In the genomic region with DNA sequence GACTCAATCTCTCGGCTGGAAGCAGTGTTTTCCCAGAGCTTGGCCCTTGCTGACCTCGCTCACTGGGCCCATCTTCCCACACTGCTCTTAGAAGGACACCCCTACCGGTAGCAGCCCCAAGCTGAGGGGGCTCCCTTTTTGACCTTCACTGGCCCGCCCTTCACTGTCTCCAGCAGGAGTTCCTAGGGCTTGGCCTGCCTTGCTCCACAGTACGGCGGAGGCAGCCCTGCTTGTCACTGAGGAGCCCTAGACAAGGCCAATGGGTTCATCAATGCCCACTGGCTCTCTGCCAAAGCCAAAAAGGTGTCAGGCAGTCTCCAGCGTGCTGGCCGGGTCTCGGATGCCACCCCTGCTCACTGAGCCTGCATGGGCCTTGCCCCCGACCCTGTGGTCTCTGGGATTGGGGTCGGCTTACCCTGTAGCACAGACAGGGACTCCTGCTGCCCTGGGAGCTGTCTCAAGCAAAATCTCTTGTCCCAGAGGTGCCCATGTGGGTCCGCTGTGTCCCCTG, we compare ENCODE assay signal across 16 cellular contexts. TPM values are rescaled to one million over a fixed set of nuclear protein-coding genes. Genes with fewer than 3 reads are reported as not detected.
DNase-seq lines count a peak whose midpoint lies in the region; ATAC-seq and TF ChIP-seq lines count a peak whose summit lies in the region.
"Had no signal": no experiment of that assay in that cellular context is flagged by ENCODE, and none has a peak within 500 bp of the region (broad histone marks: within the 10 kb centered on the region; RNA-seq: fewer than 3 reads in every experiment).

No MANE protein-coding gene starts in this region.

- H3K36me3 ChIP-seq in left ventricle myocardium inferior: peaks cover 42% of the 10 kb centered on the region

- no peaks in the 10 kb centered on the region for H3K9me3 ChIP-seq in left ventricle myocardium inferior (replicated peaks)
- no peaks in the 10 kb centered on the region for H3K9me3 ChIP-seq in right cardiac atrium (ENCODE audit: control insufficient read depth, low read length)

- H3K4me1 ChIP-seq in left ventricle myocardium inferior (peaks cover 34% of the 10 kb centered on the region), right cardiac atrium (ENCODE audit: control insufficient read depth, insufficient read depth, low read length) (no peaks in the 10 kb centered on the region)

- no peak overlapping the region for H3K27ac ChIP-seq in left ventricle myocardium inferior (replicated peaks)
- no peak overlapping the region for H3K27ac ChIP-seq in right cardiac atrium (ENCODE audit: low read length)

- H3K4me3 ChIP-seq in left ventricle myocardium inferior (peak overlapping the region; percentile 93), right cardiac atrium (ENCODE audit: low read length) (no peak overlapping the region)

- H3K36me3 Mint-ChIP-seq in WTC11: peaks cover 23% of the 10 kb centered on the region
- peaks cover 39% of the 10 kb centered on the region for H3K36me3 Mint-ChIP-seq in endothelial cell (ENCODE audit: low read depth, unreplicated experiment)

- H3K27ac Mint-ChIP-seq in WTC11: 0 out of 2 replicates have a peak overlapping the region, but pooled peaks have one; percentile 60
- H3K27ac Mint-ChIP-seq in endothelial cell (ENCODE audit: unreplicated experiment): no peak overlapping the region
- peak overlapping the region in 1 of 2 donors; percentile 98 for H3K27ac Mint-ChIP-seq in stimulated activated naive CD8-positive, alpha-beta T cell treated with anti-CD3 and anti-CD28 coated beads, Interleukin-15, amount 100 ng/mL, for 72 hours

- 88% methylated on average over 12 of the region's 12 CpGs for WGBS in right cardiac atrium

- no peak for ATAC-seq in right cardiac atrium
- no peak for ATAC-seq in WTC11
- no peak for ATAC-seq in stimulated activated naive CD8-positive, alpha-beta T cell treated with anti-CD3 and anti-CD28 coated beads, Interleukin-15, amount 100 ng/mL, for 72 hours
- ATAC-seq in GM21390 (IDR thresholded peaks at IDR 0.05; ENCODE audit: unreplicated experiment): no peak
- ATAC-seq in GM19467 (IDR thresholded peaks at IDR 0.05; ENCODE audit: unreplicated experiment): no peak

- POLR2A ChIA-PET in WTC11 (lab: Charles Lee): interaction anchor here (0.7 to 1.3 kb wide), 3 partner anchors 9 to 179 kb away, joined by 4 read pairs; a partner anchor contains a TSS

- H3K4me1 Mint-ChIP-seq in WTC11 (peaks cover 28% of the 10 kb centered on the region), endothelial cell (ENCODE audit: unreplicated experiment) (peaks cover 6% of the 10 kb centered on the region)
- peaks cover 28% of the 10 kb centered on the region for H3K4me1 Mint-ChIP-seq in stimulated activated naive CD8-positive, alpha-beta T cell treated with anti-CD3 and anti-CD28 coated beads, Interleukin-15, amount 100 ng/mL, for 72 hours

- H3K9me3 Mint-ChIP-seq in WTC11: no peaks in the 10 kb centered on the region
- H3K9me3 Mint-ChIP-seq in endothelial cell (ENCODE audit: unreplicated experiment): no peaks in the 10 kb centered on the region
- H3K9me3 Mint-ChIP-seq in stimulated activated naive CD8-positive, alpha-beta T cell treated with anti-CD3 and anti-CD28 coated beads, Interleukin-15, amount 100 ng/mL, for 72 hours: no peaks in the 10 kb centered on the region

- DNase-seq in left ventricle myocardium inferior (no peak), right cardiac atrium (no peak), WTC11 (ENCODE audit: low spot score) (no peak), endothelial cell (ENCODE audit: low spot score) (no peak), NCI-H1694 (lab: John Stamatoyannopoulos, UW) (no peak)
- DNase-seq in stimulated activated naive CD8-positive, alpha-beta T cell treated with anti-CD3 and anti-CD28 coated beads, Interleukin-15, amount 100 ng/mL, for 72 hours: no peak
- DNase-seq: foreskin melanocyte; GDM1; NCI-H1048; stimulated activated naive CD4-positive, alpha-beta T cell; SW 1271 had no signal

- CTCF ChIA-PET in WTC11 (lab: Charles Lee): interaction anchor here (1.3 to 2.4 kb wide), 2 partner anchors 28 to 130 kb away, joined by 6 to 27 read pairs; a partner anchor contains a TSS

- no peaks in the 10 kb centered on the region for H3K27me3 Mint-ChIP-seq in WTC11 (ENCODE audit: low read depth)
- peaks cover 32% of the 10 kb centered on the region for H3K27me3 Mint-ChIP-seq in endothelial cell (ENCODE audit: unreplicated experiment)
- H3K27me3 Mint-ChIP-seq in stimulated activated naive CD8-positive, alpha-beta T cell treated with anti-CD3 and anti-CD28 coated beads, Interleukin-15, amount 100 ng/mL, for 72 hours: no peaks in the 10 kb centered on the region

- H3K27me3 ChIP-seq in left ventricle myocardium inferior (ENCODE audit: low read depth): no peaks in the 10 kb centered on the region
- H3K27me3 ChIP-seq in right cardiac atrium (ENCODE audit: control insufficient read depth, insufficient read depth): no peaks in the 10 kb centered on the region

- intact Hi-C loops in left ventricle myocardium inferior (cut with micrococcal nuclease) (no loop called here), right cardiac atrium (cut with DNase I) (loop anchor here in 1 of 4 donors (10.0 kb wide), 1 partner anchor 431 kb away; no protein-coding TSS in a partner anchor)

- peak overlapping the region; percentile 96; the same call in 1 of the 2 replicates for H3K4me3 Mint-ChIP-seq in WTC11
- H3K4me3 Mint-ChIP-seq in endothelial cell (ENCODE audit: unreplicated experiment): peak overlapping the region; percentile 47
- peak overlapping the region; percentile 95 to 99 for H3K4me3 Mint-ChIP-seq in stimulated activated naive CD8-positive, alpha-beta T cell treated with anti-CD3 and anti-CD28 coated beads, Interleukin-15, amount 100 ng/mL, for 72 hours
- H3K4me3 Mint-ChIP-seq: CD14-positive monocyte had no signal

- TF ChIP-seq CTCF in left ventricle myocardium inferior (IDR thresholded peaks at IDR 0.05; ENCODE audit: borderline replicate concordance) (no peak), WTC11 (IDR thresholded peaks at IDR 0.05) (no peak), endothelial cell (IDR thresholded peaks at IDR 0.05; ENCODE audit: unreplicated experiment) (no peak)

TF ChIP-seq in WTC11, 78 proteins besides CTCF, POLR2A, EP300 and RAD21 (continues in another document):
- TF ChIP-seq, protein P1, sequence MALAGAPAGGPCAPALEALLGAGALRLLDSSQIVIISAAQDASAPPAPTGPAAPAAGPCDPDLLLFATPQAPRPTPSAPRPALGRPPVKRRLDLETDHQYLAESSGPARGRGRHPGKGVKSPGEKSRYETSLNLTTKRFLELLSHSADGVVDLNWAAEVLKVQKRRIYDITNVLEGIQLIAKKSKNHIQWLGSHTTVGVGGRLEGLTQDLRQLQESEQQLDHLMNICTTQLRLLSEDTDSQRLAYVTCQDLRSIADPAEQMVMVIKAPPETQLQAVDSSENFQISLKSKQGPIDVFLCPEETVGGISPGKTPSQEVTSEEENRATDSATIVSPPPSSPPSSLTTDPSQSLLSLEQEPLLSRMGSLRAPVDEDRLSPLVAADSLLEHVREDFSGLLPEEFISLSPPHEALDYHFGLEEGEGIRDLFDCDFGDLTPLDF (CRISPR knock-in tag; IDR thresholded peaks at IDR 0.05): no peak
- no peak for TF ChIP-seq ZNF423 (CRISPR knock-in tag; IDR thresholded peaks at IDR 0.05)
- no peak for TF ChIP-seq TEAD4 (CRISPR knock-in tag; IDR thresholded peaks at IDR 0.05)
- TF ChIP-seq EMX1 (CRISPR knock-in tag; IDR thresholded peaks at IDR 0.05): no peak
- no peak for TF ChIP-seq ZNF219 (CRISPR knock-in tag; IDR thresholded peaks at IDR 0.05; ENCODE audit: borderline replicate concordance)
- no peak for TF ChIP-seq FOXJ3 (CRISPR knock-in tag; IDR thresholded peaks at IDR 0.05; ENCODE audit: borderline replicate concordance)
- no peak for TF ChIP-seq ZNF317 (CRISPR knock-in tag; IDR thresholded peaks at IDR 0.05; ENCODE audit: borderline replicate concordance, low read depth)
- TF ChIP-seq, protein P2, sequence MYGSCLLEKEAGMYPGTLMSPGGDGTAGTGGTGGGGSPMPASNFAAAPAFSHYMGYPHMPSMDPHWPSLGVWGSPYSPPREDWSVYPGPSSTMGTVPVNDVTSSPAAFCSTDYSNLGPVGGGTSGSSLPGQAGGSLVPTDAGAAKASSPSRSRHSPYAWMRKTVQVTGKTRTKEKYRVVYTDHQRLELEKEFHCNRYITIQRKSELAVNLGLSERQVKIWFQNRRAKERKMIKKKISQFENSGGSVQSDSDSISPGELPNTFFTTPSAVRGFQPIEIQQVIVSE (CRISPR knock-in tag; IDR thresholded peaks at IDR 0.05; ENCODE audit: borderline replicate concordance): no peak
- TF ChIP-seq, protein P3, sequence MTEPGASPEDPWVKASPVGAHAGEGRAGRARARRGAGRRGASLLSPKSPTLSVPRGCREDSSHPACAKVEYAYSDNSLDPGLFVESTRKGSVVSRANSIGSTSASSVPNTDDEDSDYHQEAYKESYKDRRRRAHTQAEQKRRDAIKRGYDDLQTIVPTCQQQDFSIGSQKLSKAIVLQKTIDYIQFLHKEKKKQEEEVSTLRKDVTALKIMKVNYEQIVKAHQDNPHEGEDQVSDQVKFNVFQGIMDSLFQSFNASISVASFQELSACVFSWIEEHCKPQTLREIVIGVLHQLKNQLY (CRISPR knock-in tag; IDR thresholded peaks at IDR 0.05): no peak
- TF ChIP-seq GRHL2 (CRISPR knock-in tag; IDR thresholded peaks at IDR 0.05; ENCODE audit: insufficient replicate concordance, severe bottlenecking): no peak
- TF ChIP-seq SMAD4 (CRISPR knock-in tag; IDR thresholded peaks at IDR 0.05): no peak
- no peak for TF ChIP-seq ETV6 (CRISPR knock-in tag; IDR thresholded peaks at IDR 0.05)

RNA-seq across cellular contexts. Expression of a gene that starts 2.1 kb away (rescaled TPM):
- total RNA-seq in left ventricle myocardium inferior (45.4 TPM), right cardiac atrium (10 to 100 TPM; 45.1 to 65.0 (median 48.6) TPM), WTC11 (2021) (44.0 to 50.6 TPM (median 44.9 TPM) in 3 replicates), endothelial cell (ENCODE audit: unreplicated experiment) (80.7 TPM)
- polyA plus RNA-seq in right cardiac atrium: 47.1 TPM

RNA-seq across cellular contexts. Expression of a gene that starts 8.8 kb away (rescaled TPM):
- total RNA-seq in left ventricle myocardium inferior (37.4 TPM), right cardiac atrium (10 to 100 TPM; 36.2 to 57.3 (median 41.4) TPM), WTC11 (2021) (130 to 157 TPM (median 133 TPM) in 3 replicates), endothelial cell (ENCODE audit: unreplicated experiment) (120 TPM)
- polyA plus RNA-seq in right cardiac atrium: 37.7 TPM

RNA-seq across cellular contexts. Expression of a gene that starts 16.4 kb away (rescaled TPM):
- not detected for total RNA-seq in left ventricle myocardium inferior
- not detected for total RNA-seq in right cardiac atrium
- not detected for polyA plus RNA-seq in right cardiac atrium
- total RNA-seq in WTC11 (2021): not detected in 3 replicates
- not detected for total RNA-seq in endothelial cell (ENCODE audit: unreplicated experiment)
- total RNA-seq: aorta, mononuclear cell had no signal
- polyA plus RNA-seq: aorta, CD14-positive monocyte had no signal

RNA-seq across cellular contexts. Expression of a gene that starts 49.3 kb away (rescaled TPM):
- total RNA-seq in left ventricle myocardium inferior (0.25 TPM), right cardiac atrium (under 1 TPM; 0.39 to 0.48 (median 0.44) TPM), WTC11 (2021) (6.6 to 16.8 TPM (median 7.2 TPM) in 3 replicates), endothelial cell (ENCODE audit: unreplicated experiment) (9.1 TPM)
- polyA plus RNA-seq in right cardiac atrium: 0.27 TPM
- total RNA-seq: mononuclear cell had no signal

Comparison
In these comparisons a context has a peak if more than half of its experiments do, and no peak if none do; other contexts are left out.
1. H3K4me3 Mint-ChIP-seq: peak in every context shown above with its lines; median percentile 97 in stimulated activated naive CD8-positive, alpha-beta T cell treated with anti-CD3 and anti-CD28 coated beads, Interleukin-15, amount 100 ng/mL, for 72 hours; 96 in WTC11; 47 in endothelial cell.